Comparison of ENCODE assay signal across 18 cellular contexts in the genomic region with DNA sequence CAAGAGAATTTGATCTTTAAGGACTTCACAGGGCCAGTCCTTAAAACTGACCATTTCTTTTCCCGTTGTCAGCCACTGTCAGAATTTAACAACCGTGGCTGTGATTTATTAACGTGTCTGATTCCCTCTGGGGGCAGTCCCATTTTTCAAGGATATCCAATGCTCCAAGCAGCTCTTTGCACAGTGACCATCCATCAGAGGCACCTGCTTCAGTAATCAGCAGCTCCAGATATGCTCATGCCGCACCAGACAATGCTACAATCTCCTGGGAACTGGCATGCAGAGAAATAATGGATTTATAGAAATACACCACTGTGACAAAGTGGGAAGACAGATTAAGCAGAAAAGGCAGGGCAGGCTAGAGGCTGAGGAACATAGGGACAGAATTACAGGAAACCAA.
DNase-seq lines count a peak whose midpoint lies in the region; ATAC-seq and TF ChIP-seq lines count a peak whose summit lies in the region.
"Had no signal": no experiment of that assay in that cellular context is flagged by ENCODE, and none has a peak within 500 bp of the region (broad histone marks: within the 10 kb centered on the region; RNA-seq: fewer than 3 reads in every experiment).

No MANE protein-coding gene starts in this region.

- intact Hi-C loops in esophagus muscularis mucosa (cut with DNase I): no loop called here
- intact Hi-C loops in left ventricle myocardium superior (cut with micrococcal nuclease): no loop called here

- no peaks in the 10 kb centered on the region for H3K36me3 Mint-ChIP-seq in stimulated activated memory B cell treated with anti-CD40 and anti-IgM and Interleukin-4, amounts not matched to agents 10 μg/mL and 1 μg/mL and 100 μg/mL, for 72 hours
- H3K36me3 Mint-ChIP-seq: CD8-positive, alpha-beta T cell had no signal

- H3K4me3 ChIP-seq in esophagus muscularis mucosa: no peak overlapping the region

- TF ChIP-seq EP300 in esophagus muscularis mucosa (IDR thresholded peaks at IDR 0.05): no peak

- no peaks in the 10 kb centered on the region for H3K9me3 Mint-ChIP-seq in stimulated activated memory B cell treated with anti-CD40 and anti-IgM and Interleukin-4, amounts not matched to agents 10 μg/mL and 1 μg/mL and 100 μg/mL, for 72 hours
- H3K9me3 Mint-ChIP-seq: CD8-positive, alpha-beta T cell had no signal

- TF ChIP-seq POLR2A in esophagus muscularis mucosa (IDR thresholded peaks at IDR 0.05; ENCODE audit: low read depth): no peak

- ATAC-seq in left ventricle myocardium superior: peak; percentile 61
- ATAC-seq in stimulated activated memory B cell treated with anti-CD40 and anti-IgM and Interleukin-4, amounts not matched to agents 10 μg/mL and 1 μg/mL and 100 μg/mL, for 72 hours: no peak
- ATAC-seq: CD8-positive, alpha-beta T cell had no signal

- peak in 2 of 3 experiments; percentile 12 to 77 for DNase-seq in NCI-H1417 (lab: John Stamatoyannopoulos, UW)
- DNase-seq in NCI-H1417 treated with DMSO at 0.1 percent for 48 hours (lab: John Stamatoyannopoulos, UW): no peak
- no peak for DNase-seq in esophagus muscularis mucosa (ENCODE audit: extremely low spot score)
- no peak for DNase-seq in left ventricle myocardium superior
- DNase-seq in retina: peak; percentile 37
- DNase-seq in islet precursor cell: no peak
- DNase-seq in kidney tubule cell (ENCODE audit: low spot score): no peak
- DNase-seq: BE2C; CD8-positive, alpha-beta T cell; HCEC 1CT; MV-4-11; NCI-H1436 treated with DMSO at 0.1 percent for 48 hours; NCI-H2029 treated with DMSO at 0.1 percent for 48 hours; NCI-H226; NCI-H526; NK-92 treated with Interleukin-12 subunit alpha and Interleukin-12 subunit beta, amount 100 ng/mL, for 24 hours had no signal

- peaks cover 27% of the 10 kb centered on the region for H3K27me3 Mint-ChIP-seq in stimulated activated memory B cell treated with anti-CD40 and anti-IgM and Interleukin-4, amounts not matched to agents 10 μg/mL and 1 μg/mL and 100 μg/mL, for 72 hours

- H3K27ac ChIP-seq in esophagus muscularis mucosa (replicated peaks in 1 of 4): peak overlapping the region in 3 of 4 donors; percentile 7 to 33 (median 19)
- H3K27ac ChIP-seq: 22Rv1 had no signal

- 42% methylated on average over 4 of the region's 4 CpGs for WGBS in esophagus muscularis mucosa

- no peaks in the 10 kb centered on the region for H3K4me1 Mint-ChIP-seq in stimulated activated memory B cell treated with anti-CD40 and anti-IgM and Interleukin-4, amounts not matched to agents 10 μg/mL and 1 μg/mL and 100 μg/mL, for 72 hours

- TF ChIP-seq CTCF in esophagus muscularis mucosa (IDR thresholded peaks at IDR 0.05): no peak

- H3K9me3 ChIP-seq in esophagus muscularis mucosa: no peaks in the 10 kb centered on the region
- H3K9me3 ChIP-seq: BE2C had no signal

- H3K4me3 Mint-ChIP-seq in stimulated activated memory B cell treated with anti-CD40 and anti-IgM and Interleukin-4, amounts not matched to agents 10 μg/mL and 1 μg/mL and 100 μg/mL, for 72 hours: no peak overlapping the region
- H3K4me3 Mint-ChIP-seq: CD8-positive, alpha-beta T cell had no signal

- H3K36me3 ChIP-seq in esophagus muscularis mucosa: no peaks in the 10 kb centered on the region
- H3K36me3 ChIP-seq: BE2C had no signal

- H3K27me3 ChIP-seq in esophagus muscularis mucosa: no peaks in the 10 kb centered on the region
- H3K27me3 ChIP-seq: BE2C had no signal

- peaks cover 15 to 36% (median 27%) of the 10 kb centered on the region in 4 donors for H3K4me1 ChIP-seq in esophagus muscularis mucosa
- H3K4me1 ChIP-seq: BE2C had no signal

- H3K27ac Mint-ChIP-seq in stimulated activated memory B cell treated with anti-CD40 and anti-IgM and Interleukin-4, amounts not matched to agents 10 μg/mL and 1 μg/mL and 100 μg/mL, for 72 hours: no peak overlapping the region
- H3K27ac Mint-ChIP-seq: CD8-positive, alpha-beta T cell had no signal

Comparison
In these comparisons a context has a peak if more than half of its experiments do, and no peak if none do; other contexts are left out.
1. DNase-seq: peak in NCI-H1417 (2 of 3) and retina (single experiment); none in NCI-H1417 treated with DMSO at 0.1 percent for 48 hours (single experiment), esophagus muscularis mucosa (single experiment), left ventricle myocardium superior (single experiment), islet precursor cell (single experiment) and kidney tubule cell (single experiment).